In the genomic region with DNA sequence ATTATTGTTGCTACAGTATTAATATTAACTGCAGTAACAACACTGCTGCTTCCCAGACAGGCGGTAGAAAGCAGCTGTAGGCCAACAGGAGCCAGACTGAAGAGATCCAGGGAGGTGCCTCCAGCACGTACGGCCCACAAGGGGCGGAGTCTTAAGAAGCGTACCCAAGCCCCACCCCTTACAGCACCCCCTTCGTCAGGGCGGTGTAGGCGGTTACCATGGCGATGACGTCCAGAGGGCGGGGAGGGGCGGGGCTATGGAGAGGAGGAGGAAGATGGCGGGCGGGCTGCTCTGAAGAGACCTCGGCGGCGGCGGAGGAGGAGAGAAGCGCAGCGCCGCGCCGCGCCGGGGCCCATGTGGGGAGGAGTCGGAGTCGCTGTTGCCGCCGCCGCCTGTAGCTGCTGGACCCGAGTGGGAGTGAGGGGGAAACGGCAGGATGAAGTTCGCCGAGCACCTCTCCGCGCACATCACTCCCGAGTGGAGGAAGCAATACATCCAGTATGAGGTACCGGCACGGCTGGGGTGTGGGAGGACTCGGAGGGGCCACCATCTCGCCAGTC, we compare ENCODE assay signal across 8 cellular contexts. TPM values are rescaled to one million over a fixed set of nuclear protein-coding genes. Genes with fewer than 3 reads are reported as not detected.
DNase-seq lines count a peak whose midpoint lies in the region; ATAC-seq and TF ChIP-seq lines count a peak whose summit lies in the region.

A gene (plus strand): TSS at position 257 of the 560 bp plus-strand sequence. CDS start 180 bp downstream, at position 437.

- peak; percentile 96 for ATAC-seq in HG03460 (IDR thresholded peaks at IDR 0.05; ENCODE audit: unreplicated experiment)
- peak; percentile 97 for ATAC-seq in left colon

- H3K4me3 ChIP-seq in BLaER1 treated with 17β-estradiol and CSF1 and Interleukin-3, amounts not matched to agents 10 nM and 100 nM, result peak within 1 kb of the TSS; percentile 82 to 98 (median 94)
- peak within 1 kb of the TSS; percentile 84 for H3K4me3 ChIP-seq in colonic mucosa

- intact Hi-C loops in colonic mucosa (cut with DNase I), result loop anchor here (10.0 kb wide), 1 partner anchor 233 kb away; no protein-coding TSS in a partner anchor
- intact Hi-C loops in left colon (cut with DNase I, micrococcal nuclease), result loop anchor here in 1 of 2 donors (5.0 kb wide), 1 partner anchor 230 kb away; no protein-coding TSS in a partner anchor

- peaks cover 0 to 41% (median 21%) of the 10 kb centered on the region in 11 experiments; a peak in 11 of 22 replicates for H4K20me1 ChIP-seq in BLaER1 treated with 17β-estradiol and CSF1 and Interleukin-3, amounts not matched to agents 10 nM and 100 nM

- peak within 1 kb of the TSS; percentile 69 to 90 (median 84) for H3K27ac ChIP-seq in BLaER1 treated with 17β-estradiol and CSF1 and Interleukin-3, amounts not matched to agents 10 nM and 100 nM
- peak within 1 kb of the TSS; percentile 95 for H3K27ac ChIP-seq in colonic mucosa

- no peaks in the 10 kb centered on the region for H3K27me3 ChIP-seq in BLaER1 treated with 17β-estradiol and CSF1 and Interleukin-3, amounts not matched to agents 10 nM and 100 nM
- H3K27me3 ChIP-seq in colonic mucosa, result no peaks in the 10 kb centered on the region

- DNase-seq in GM19240 (ENCODE audit: insufficient read length, low spot score) (peak; percentile 72), NCI-H526 (lab: John Stamatoyannopoulos, UW) (peak; percentile 100), colonic mucosa (peak; percentile 99), left colon (peak; percentile 98 to 99)
- peak; percentile 98 for DNase-seq in activated CD4-positive, alpha-beta T cell treated with anti-CD3 and anti-CD28 coated beads for 48 hours
- DNase-seq in stimulated activated CD4-positive, alpha-beta T cell treated with anti-CD3 and anti-CD28 coated beads, Interleukin-1b, Interleukin-23, amount 100 ng/mL, for 48 hours, result peak; percentile 98

- peak within 1 kb of the TSS; percentile 84 to 93 (median 88) for H3K9ac ChIP-seq in BLaER1 treated with 17β-estradiol and CSF1 and Interleukin-3, amounts not matched to agents 10 nM and 100 nM
- peak within 1 kb of the TSS; percentile 77 to 90 for H3K9ac ChIP-seq in colonic mucosa (ENCODE audit: low read depth in 2 of 2, low read length in 2 of 2)

- TF ChIP-seq CTCF in colonic mucosa (IDR thresholded peaks at IDR 0.05), result peak; percentile 21

- H3K4me2 ChIP-seq in BLaER1 treated with 17β-estradiol and CSF1 and Interleukin-3, amounts not matched to agents 10 nM and 100 nM, result peak within 1 kb of the TSS; percentile 70 to 91 (median 78)

- no peaks in the 10 kb centered on the region; a peak in 1 of 22 replicates for H3K36me3 ChIP-seq in BLaER1 treated with 17β-estradiol and CSF1 and Interleukin-3, amounts not matched to agents 10 nM and 100 nM
- H3K36me3 ChIP-seq in colonic mucosa, result no peaks in the 10 kb centered on the region

- peaks cover 27 to 41% (median 35%) of the 10 kb centered on the region in 10 experiments for H3K4me1 ChIP-seq in BLaER1 treated with 17β-estradiol and CSF1 and Interleukin-3, amounts not matched to agents 10 nM and 100 nM
- H3K4me1 ChIP-seq in colonic mucosa, result peaks cover 6% of the 10 kb centered on the region

- no peaks in the 10 kb centered on the region; a peak in 1 of 22 replicates for H3K9me3 ChIP-seq in BLaER1 treated with 17β-estradiol and CSF1 and Interleukin-3, amounts not matched to agents 10 nM and 100 nM (replicated peaks in 1 of 11)
- no peaks in the 10 kb centered on the region for H3K9me3 ChIP-seq in colonic mucosa

RNA-seq across cellular contexts. Expression of the gene that starts here (rescaled TPM):
- total RNA-seq in colonic mucosa, result 10 to 100 TPM; 20.5 to 25.8 TPM
- total RNA-seq in left colon, result 10 to 100 TPM; 32.6 to 60.2 TPM

Comparison
In these comparisons a context has a peak if more than half of its experiments do, and no peak if none do; other contexts are left out.
1. Peak in every context shown above with its lines: DNase-seq, ATAC-seq, H3K4me3 ChIP-seq and H3K27ac ChIP-seq.